Comparison of ENCODE assay signal across 17 cellular contexts in the genomic region with DNA sequence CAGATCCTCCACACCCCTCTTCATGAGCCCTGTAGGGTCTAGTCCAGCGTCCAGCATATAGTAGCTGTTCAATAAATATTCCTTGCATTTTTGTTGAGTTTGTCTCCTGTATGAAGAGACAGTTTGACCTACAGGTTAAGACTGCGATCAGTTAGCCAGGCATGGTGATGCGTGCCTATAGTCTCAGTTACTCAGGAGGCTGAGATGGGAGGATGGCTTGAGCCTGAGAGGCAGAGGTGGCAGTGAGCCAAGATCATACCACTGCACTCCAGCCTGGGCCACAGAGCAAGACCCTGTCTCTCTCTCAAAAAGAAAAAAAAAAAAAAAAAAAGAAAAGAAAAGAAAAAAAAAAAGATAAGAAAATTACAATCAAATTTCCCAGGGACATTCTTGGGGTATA. TPM values are rescaled to one million over a fixed set of nuclear protein-coding genes. Genes with fewer than 3 reads are reported as not detected.
A peak's percentile ranks its signal among the peaks of the same experiment; 100 is the strongest.
DNase-seq lines count a peak whose midpoint lies in the region; ATAC-seq lines count a peak whose summit lies in the region.
"Had no signal": no experiment of that assay in that cellular context is flagged by ENCODE, and none has a peak within 500 bp of the region (broad histone marks: within the 10 kb centered on the region; RNA-seq: fewer than 3 reads in every experiment).

No MANE protein-coding gene starts in this region.

- intact Hi-C loops in activated T-helper 1 cell treated with anti-CD3 and anti-CD28 coated beads, Interleukin-12 subunit alpha, Interleukin-12 subunit beta, Interleukin-2, Interleukin-4 antibody, amounts not matched to agents 30 ng/mL and 10 ng/mL and 1 ng/mL, durations not matched to agents 14 hours and 24 hours and 36 hours (cut with micrococcal nuclease) = no loop called here

- H3K4me3 Mint-ChIP-seq in activated CD8-positive, alpha-beta memory T cell treated with anti-CD3 and anti-CD28 coated beads, Interleukin-2, amount 10 ng/mL, durations not matched to agents 7 days and 5 days = peak overlapping the region; percentile 80
- peak overlapping the region; percentile 98 for H3K4me3 Mint-ChIP-seq in activated T-helper 1 cell treated with anti-CD3 and anti-CD28 coated beads, Interleukin-12 subunit alpha, Interleukin-12 subunit beta, Interleukin-2, Interleukin-4 antibody, amounts not matched to agents 30 ng/mL and 10 ng/mL and 1 ng/mL, durations not matched to agents 14 hours and 24 hours and 36 hours
- peak overlapping the region; percentile 89 for H3K4me3 Mint-ChIP-seq in natural killer cell treated with Interleukin-12 subunit alpha and Interleukin-12 subunit beta and Interleukin-15 and Interleukin-18, amount 100 ng/mL, for 72 hours
- H3K4me3 Mint-ChIP-seq: mesothelial cell of epicardium had no signal

- H3K4me1 Mint-ChIP-seq in activated CD8-positive, alpha-beta memory T cell treated with anti-CD3 and anti-CD28 coated beads, Interleukin-2, amount 10 ng/mL, durations not matched to agents 7 days and 5 days = peaks cover 47% of the 10 kb centered on the region
- H3K4me1 Mint-ChIP-seq in activated T-helper 1 cell treated with anti-CD3 and anti-CD28 coated beads, Interleukin-12 subunit alpha, Interleukin-12 subunit beta, Interleukin-2, Interleukin-4 antibody, amounts not matched to agents 30 ng/mL and 10 ng/mL and 1 ng/mL, durations not matched to agents 14 hours and 24 hours and 36 hours (ENCODE audit: low read depth) = peaks cover 59% of the 10 kb centered on the region
- H3K4me1 Mint-ChIP-seq in natural killer cell treated with Interleukin-12 subunit alpha and Interleukin-12 subunit beta and Interleukin-15 and Interleukin-18, amount 100 ng/mL, for 72 hours (ENCODE audit: low read depth in 2 of 2) = peaks cover 40 to 54% of the 10 kb centered on the region in 2 donors

- CTCF ChIA-PET in activated CD8-positive, alpha-beta memory T cell treated with anti-CD3 and anti-CD28 coated beads, Interleukin-2, amount 10 ng/mL, durations not matched to agents 7 days and 5 days (lab: Charles Lee) = interaction anchor here (1.5 to 8.0 kb wide), 3 partner anchors 15 to 208 kb away, joined by 4 to 82 read pairs (median 5); a partner anchor contains a TSS

- DNase-seq in activated CD8-positive, alpha-beta memory T cell treated with anti-CD3 and anti-CD28 coated beads, Interleukin-2, amount 10 ng/mL, durations not matched to agents 7 days and 5 days = no peak
- DNase-seq in activated CD8-positive, alpha-beta memory T cell treated with anti-CD3 and anti-CD28 coated beads, Interleukin-2, amount 50 U/mL, for 4 hours = no peak
- DNase-seq in activated T-helper 1 cell treated with anti-CD3 and anti-CD28 coated beads, Interleukin-12 subunit alpha, Interleukin-12 subunit beta, Interleukin-2, Interleukin-4 antibody, amounts not matched to agents 30 ng/mL and 10 ng/mL and 1 ng/mL, durations not matched to agents 14 hours and 24 hours and 36 hours (ENCODE audit: low spot score) = no peak
- DNase-seq in natural killer cell treated with Interleukin-12 subunit alpha and Interleukin-12 subunit beta and Interleukin-15 and Interleukin-18, amount 100 ng/mL, for 72 hours (ENCODE audit: low spot score) = no peak
- DNase-seq in COLO668 (lab: John Stamatoyannopoulos, UW; ENCODE audit: unreplicated experiment) = no peak
- DNase-seq: activated CD8-positive, alpha-beta memory T cell treated with anti-CD3 and anti-CD28 coated beads for 24 hours; effector CD8-positive, alpha-beta T cell; islet precursor cell; NCI-H748 treated with DMSO at 0.1 percent for 48 hours; right cardiac atrium; substantia nigra had no signal

- no peaks in the 10 kb centered on the region for H3K9me3 Mint-ChIP-seq in activated CD8-positive, alpha-beta memory T cell treated with anti-CD3 and anti-CD28 coated beads, Interleukin-2, amount 10 ng/mL, durations not matched to agents 7 days and 5 days (ENCODE audit: low read depth)
- no peaks in the 10 kb centered on the region for H3K9me3 Mint-ChIP-seq in activated T-helper 1 cell treated with anti-CD3 and anti-CD28 coated beads, Interleukin-12 subunit alpha, Interleukin-12 subunit beta, Interleukin-2, Interleukin-4 antibody, amounts not matched to agents 30 ng/mL and 10 ng/mL and 1 ng/mL, durations not matched to agents 14 hours and 24 hours and 36 hours
- H3K9me3 Mint-ChIP-seq in natural killer cell treated with Interleukin-12 subunit alpha and Interleukin-12 subunit beta and Interleukin-15 and Interleukin-18, amount 100 ng/mL, for 72 hours = no peaks in the 10 kb centered on the region
- H3K9me3 Mint-ChIP-seq: mesothelial cell of epicardium had no signal

- peaks cover 13% of the 10 kb centered on the region for H3K36me3 Mint-ChIP-seq in activated CD8-positive, alpha-beta memory T cell treated with anti-CD3 and anti-CD28 coated beads, Interleukin-2, amount 10 ng/mL, durations not matched to agents 7 days and 5 days
- peaks cover 14% of the 10 kb centered on the region for H3K36me3 Mint-ChIP-seq in activated T-helper 1 cell treated with anti-CD3 and anti-CD28 coated beads, Interleukin-12 subunit alpha, Interleukin-12 subunit beta, Interleukin-2, Interleukin-4 antibody, amounts not matched to agents 30 ng/mL and 10 ng/mL and 1 ng/mL, durations not matched to agents 14 hours and 24 hours and 36 hours (ENCODE audit: low read depth)
- no peaks in the 10 kb centered on the region for H3K36me3 Mint-ChIP-seq in natural killer cell treated with Interleukin-12 subunit alpha and Interleukin-12 subunit beta and Interleukin-15 and Interleukin-18, amount 100 ng/mL, for 72 hours
- H3K36me3 Mint-ChIP-seq: mesothelial cell of epicardium had no signal

- H3K27me3 Mint-ChIP-seq in activated CD8-positive, alpha-beta memory T cell treated with anti-CD3 and anti-CD28 coated beads, Interleukin-2, amount 10 ng/mL, durations not matched to agents 7 days and 5 days = no peaks in the 10 kb centered on the region
- no peaks in the 10 kb centered on the region for H3K27me3 Mint-ChIP-seq in activated T-helper 1 cell treated with anti-CD3 and anti-CD28 coated beads, Interleukin-12 subunit alpha, Interleukin-12 subunit beta, Interleukin-2, Interleukin-4 antibody, amounts not matched to agents 30 ng/mL and 10 ng/mL and 1 ng/mL, durations not matched to agents 14 hours and 24 hours and 36 hours (ENCODE audit: insufficient read depth)
- H3K27me3 Mint-ChIP-seq in natural killer cell treated with Interleukin-12 subunit alpha and Interleukin-12 subunit beta and Interleukin-15 and Interleukin-18, amount 100 ng/mL, for 72 hours = no peaks in the 10 kb centered on the region

- no peak for ATAC-seq in activated CD8-positive, alpha-beta memory T cell treated with anti-CD3 and anti-CD28 coated beads, Interleukin-2, amount 10 ng/mL, durations not matched to agents 7 days and 5 days
- no peak for ATAC-seq in natural killer cell treated with Interleukin-12 subunit alpha and Interleukin-12 subunit beta and Interleukin-15 and Interleukin-18, amount 100 ng/mL, for 72 hours
- no peak for ATAC-seq in GM21381 (IDR thresholded peaks at IDR 0.05; ENCODE audit: unreplicated experiment)
- ATAC-seq: HCT116, right cardiac atrium had no signal

- peak overlapping the region; percentile 47 for H3K27ac Mint-ChIP-seq in activated CD8-positive, alpha-beta memory T cell treated with anti-CD3 and anti-CD28 coated beads, Interleukin-2, amount 10 ng/mL, durations not matched to agents 7 days and 5 days
- H3K27ac Mint-ChIP-seq in activated T-helper 1 cell treated with anti-CD3 and anti-CD28 coated beads, Interleukin-12 subunit alpha, Interleukin-12 subunit beta, Interleukin-2, Interleukin-4 antibody, amounts not matched to agents 30 ng/mL and 10 ng/mL and 1 ng/mL, durations not matched to agents 14 hours and 24 hours and 36 hours = peak overlapping the region; percentile 57
- H3K27ac Mint-ChIP-seq in natural killer cell treated with Interleukin-12 subunit alpha and Interleukin-12 subunit beta and Interleukin-15 and Interleukin-18, amount 100 ng/mL, for 72 hours = peak overlapping the region; percentile 90 to 92
- H3K27ac Mint-ChIP-seq: mesothelial cell of epicardium had no signal

RNA-seq across cellular contexts. Expression of a gene that starts 5.1 kb away (rescaled TPM):
- total RNA-seq in activated CD8-positive, alpha-beta memory T cell treated with anti-CD3 and anti-CD28 coated beads, Interleukin-2, amount 10 ng/mL, durations not matched to agents 7 days and 5 days = 10 to 100 TPM; 73.5 to 78.2 TPM
- total RNA-seq in activated T-helper 1 cell treated with anti-CD3 and anti-CD28 coated beads, Interleukin-12 subunit alpha, Interleukin-12 subunit beta, Interleukin-2, Interleukin-4 antibody, amounts not matched to agents 30 ng/mL and 10 ng/mL and 1 ng/mL, durations not matched to agents 14 hours and 24 hours and 36 hours = 59.0 and 59.4 TPM in 2 replicates
- total RNA-seq in natural killer cell treated with Interleukin-12 subunit alpha and Interleukin-12 subunit beta and Interleukin-15 and Interleukin-18, amount 100 ng/mL, for 72 hours = 10 to 100 TPM; 39.8 to 58.5 TPM

RNA-seq across cellular contexts. Expression of a gene that starts 13.8 kb away (rescaled TPM):
- under 1 TPM in 1 of 2 experiments, not detected in 1; 0.35 TPM for total RNA-seq in activated CD8-positive, alpha-beta memory T cell treated with anti-CD3 and anti-CD28 coated beads, Interleukin-2, amount 10 ng/mL, durations not matched to agents 7 days and 5 days
- total RNA-seq in activated T-helper 1 cell treated with anti-CD3 and anti-CD28 coated beads, Interleukin-12 subunit alpha, Interleukin-12 subunit beta, Interleukin-2, Interleukin-4 antibody, amounts not matched to agents 30 ng/mL and 10 ng/mL and 1 ng/mL, durations not matched to agents 14 hours and 24 hours and 36 hours = 0.29 and 0.37 TPM in 2 replicates
- under 1 TPM in 1 of 2 donors, not detected in 1; 0.98 TPM for total RNA-seq in natural killer cell treated with Interleukin-12 subunit alpha and Interleukin-12 subunit beta and Interleukin-15 and Interleukin-18, amount 100 ng/mL, for 72 hours
- total RNA-seq: A673, cardiac septum, Daoy, mesothelial cell of epicardium, right cardiac atrium had no signal

RNA-seq across cellular contexts. Expression of a gene that starts 16.9 kb away (rescaled TPM):
- 10 to 100 TPM; 13.5 to 15.2 TPM for total RNA-seq in activated CD8-positive, alpha-beta memory T cell treated with anti-CD3 and anti-CD28 coated beads, Interleukin-2, amount 10 ng/mL, durations not matched to agents 7 days and 5 days
- total RNA-seq in activated T-helper 1 cell treated with anti-CD3 and anti-CD28 coated beads, Interleukin-12 subunit alpha, Interleukin-12 subunit beta, Interleukin-2, Interleukin-4 antibody, amounts not matched to agents 30 ng/mL and 10 ng/mL and 1 ng/mL, durations not matched to agents 14 hours and 24 hours and 36 hours = 14.5 and 18.5 TPM in 2 replicates
- total RNA-seq in natural killer cell treated with Interleukin-12 subunit alpha and Interleukin-12 subunit beta and Interleukin-15 and Interleukin-18, amount 100 ng/mL, for 72 hours = 10 to 100 TPM; 22.0 to 23.7 TPM

RNA-seq across cellular contexts. Expression of a gene that starts 18.9 kb away (rescaled TPM):
- 1 to 10 TPM; 2.8 to 2.9 TPM for total RNA-seq in activated CD8-positive, alpha-beta memory T cell treated with anti-CD3 and anti-CD28 coated beads, Interleukin-2, amount 10 ng/mL, durations not matched to agents 7 days and 5 days
- total RNA-seq in activated T-helper 1 cell treated with anti-CD3 and anti-CD28 coated beads, Interleukin-12 subunit alpha, Interleukin-12 subunit beta, Interleukin-2, Interleukin-4 antibody, amounts not matched to agents 30 ng/mL and 10 ng/mL and 1 ng/mL, durations not matched to agents 14 hours and 24 hours and 36 hours = 9.9 and 10.6 TPM in 2 replicates
- 1 to 10 TPM; 2.3 to 7.6 TPM for total RNA-seq in natural killer cell treated with Interleukin-12 subunit alpha and Interleukin-12 subunit beta and Interleukin-15 and Interleukin-18, amount 100 ng/mL, for 72 hours

RNA-seq across cellular contexts. Expression of a gene that starts 42.0 kb away (rescaled TPM):
- 100 to 1,000 TPM in 1 of 2 experiments, 10 to 100 TPM in 1; 78.1 to 199 TPM for total RNA-seq in activated CD8-positive, alpha-beta memory T cell treated with anti-CD3 and anti-CD28 coated beads, Interleukin-2, amount 10 ng/mL, durations not matched to agents 7 days and 5 days
- 307 and 322 TPM in 2 replicates for total RNA-seq in activated T-helper 1 cell treated with anti-CD3 and anti-CD28 coated beads, Interleukin-12 subunit alpha, Interleukin-12 subunit beta, Interleukin-2, Interleukin-4 antibody, amounts not matched to agents 30 ng/mL and 10 ng/mL and 1 ng/mL, durations not matched to agents 14 hours and 24 hours and 36 hours
- total RNA-seq in natural killer cell treated with Interleukin-12 subunit alpha and Interleukin-12 subunit beta and Interleukin-15 and Interleukin-18, amount 100 ng/mL, for 72 hours = 100 to 1,000 TPM; 370 to 522 TPM
